ENCODE assay signal across 12 cellular contexts in genomic region chr17:40061532-40062038, GRCh38. TPM values are rescaled to one million over a fixed set of nuclear protein-coding genes. Genes with fewer than 3 reads are reported as not detected.
DNase-seq lines count a peak whose midpoint lies in the region; ATAC-seq and TF ChIP-seq lines count a peak whose summit lies in the region.
"Had no signal": no experiment of that assay in that cellular context is flagged by ENCODE, and none has a peak within 500 bp of the region (broad histone marks: within the 10 kb centered on the region; RNA-seq: fewer than 3 reads in every experiment).

No MANE protein-coding gene starts in this region.

- no peaks in the 10 kb centered on the region for H3K9me2 ChIP-seq in PC-9 (ENCODE audit: insufficient read depth)

- no peak overlapping the region for H2AFZ ChIP-seq in PC-9

- peak overlapping the region; percentile 13 for H3K4me3 ChIP-seq in NT2/D1 (ENCODE audit: insufficient read length, low read depth)
- no peak overlapping the region for H3K4me3 ChIP-seq in PC-9
- H3K4me3 ChIP-seq in upper lobe of right lung, result no peak overlapping the region

- TF ChIP-seq CTCF in Calu3 (IDR thresholded peaks at IDR 0.05; ENCODE audit: unreplicated experiment) (no peak), osteocyte (IDR thresholded peaks at IDR 0.05) (no peak), PC-9 (conservative IDR thresholded peaks at IDR 0.05) (no peak), upper lobe of right lung (IDR thresholded peaks at IDR 0.05) (no peak)

- H3K27me3 ChIP-seq in NT2/D1 (ENCODE audit: insufficient read depth, insufficient read length) (peaks cover 7% of the 10 kb centered on the region), PC-9 (ENCODE audit: insufficient read depth, low read depth) (peaks cover 13% of the 10 kb centered on the region; the same call in 1 of the 2 replicates), upper lobe of right lung (no peaks in the 10 kb centered on the region)

- H3K36me3 ChIP-seq in NT2/D1 (ENCODE audit: insufficient read depth, insufficient read length, low read length), result no peaks in the 10 kb centered on the region
- no peaks in the 10 kb centered on the region for H3K36me3 ChIP-seq in PC-9 (ENCODE audit: low read depth)
- no peaks in the 10 kb centered on the region for H3K36me3 ChIP-seq in upper lobe of right lung

- no peak for ATAC-seq in upper lobe of right lung

- intact Hi-C loops in Calu3 (cut with micrococcal nuclease; ENCODE audit: unreplicated experiment), result no loop called here
- intact Hi-C loops in PC-9 (cut with micrococcal nuclease; ENCODE audit: unreplicated experiment), result loop anchor here (5.0 kb wide), 1 partner anchor 51 kb away; no protein-coding TSS in a partner anchor
- intact Hi-C loops in upper lobe of right lung (cut with DNase I), result no loop called here

- H3K27ac ChIP-seq in PC-9 (no peak overlapping the region), upper lobe of right lung (no peak overlapping the region)

- H3K4me3 Mint-ChIP-seq in Calu3 (ENCODE audit: low read depth, unreplicated experiment) (peak overlapping the region; percentile 54), osteocyte (ENCODE audit: unreplicated experiment) (peak overlapping the region; percentile 74)

- peaks cover 27% of the 10 kb centered on the region for H3K4me1 ChIP-seq in NT2/D1 (ENCODE audit: insufficient read depth, insufficient read length)
- peaks cover 24% of the 10 kb centered on the region; the same call in 1 of the 2 replicates for H3K4me1 ChIP-seq in PC-9 (replicated peaks; ENCODE audit: insufficient read depth)
- H3K4me1 ChIP-seq in upper lobe of right lung, result peaks cover 28% of the 10 kb centered on the region

- H3K9me3 ChIP-seq in NT2/D1 (ENCODE audit: insufficient read depth, low read length) (no peaks in the 10 kb centered on the region), PC-9 (ENCODE audit: insufficient read depth, low read depth) (no peaks in the 10 kb centered on the region), upper lobe of right lung (no peaks in the 10 kb centered on the region)

- H4K20me1 ChIP-seq in PC-9 (ENCODE audit: insufficient read depth), result no peaks in the 10 kb centered on the region

- H3K79me2 ChIP-seq in PC-9 (ENCODE audit: low read depth), result no peaks in the 10 kb centered on the region

- peaks cover 47% of the 10 kb centered on the region for H3K4me1 Mint-ChIP-seq in Calu3 (ENCODE audit: low read depth, unreplicated experiment)
- H3K4me1 Mint-ChIP-seq in osteocyte (ENCODE audit: unreplicated experiment), result peaks cover 43% of the 10 kb centered on the region

- H3K27ac Mint-ChIP-seq in Calu3 (ENCODE audit: unreplicated experiment), result peak overlapping the region; percentile 27
- no peak overlapping the region for H3K27ac Mint-ChIP-seq in osteocyte (ENCODE audit: unreplicated experiment)

- H3K27me3 Mint-ChIP-seq in Calu3 (ENCODE audit: unreplicated experiment) (peaks cover 61% of the 10 kb centered on the region), osteocyte (ENCODE audit: unreplicated experiment) (no peaks in the 10 kb centered on the region)

- H3K36me3 Mint-ChIP-seq in Calu3 (ENCODE audit: insufficient read depth, unreplicated experiment), result peaks cover 40% of the 10 kb centered on the region
- no peaks in the 10 kb centered on the region for H3K36me3 Mint-ChIP-seq in osteocyte (ENCODE audit: unreplicated experiment)

- no peak overlapping the region for H3K4me2 ChIP-seq in PC-9

- H3K9me3 Mint-ChIP-seq in Calu3 (ENCODE audit: low read depth, unreplicated experiment), result no peaks in the 10 kb centered on the region
- H3K9me3 Mint-ChIP-seq in osteocyte (ENCODE audit: unreplicated experiment), result no peaks in the 10 kb centered on the region

- BruUV-seq in Calu3 (replicated peaks; lab: Mats Ljungman, UMichigan), result no TSS peak
- no TSS peak for BruUV-seq in PC-9 (replicated peaks; lab: Mats Ljungman, UMichigan)

- CTCF ChIA-PET in Calu3 (lab: Charles Lee), result interaction anchor here (0.6 to 37.1 kb wide), 9 partner anchors 8 to 61 kb away, joined by 3 to 1006 read pairs (median 81); partner anchors contain the start of genes CSF3, MED24, NR1D1 and THRA
- CTCF ChIA-PET in PC-9 (lab: Charles Lee), result no interaction called here

- no peak overlapping the region for H3K9ac ChIP-seq in NT2/D1 (ENCODE audit: insufficient read length, low read depth)

- DNase-seq in Calu3 (no peak), NT2/D1 (ENCODE audit: low read depth, low spot score) (no peak), ecto neural progenitor cell (ENCODE audit: low spot score) (peak; percentile 54), osteocyte (ENCODE audit: extremely low spot score, unreplicated experiment) (no peak), AML-193 (lab: John Stamatoyannopoulos, UW) (no peak), NCI-H2107 treated with DMSO at 0.1 percent for 48 hours (lab: John Stamatoyannopoulos, UW; ENCODE audit: unreplicated experiment) (no peak), PC-9 (no peak), upper lobe of right lung (no peak)
- DNase-seq: activated CD8-positive, alpha-beta memory T cell treated with anti-CD3 and anti-CD28 coated beads for 24 hours; EL; NCI-H2081 treated with DMSO at 0.1 percent for 48 hours; SHP77 treated with DMSO at 0.1 percent for 48 hours had no signal

- H3F3A ChIP-seq in PC-9 (ENCODE audit: insufficient read depth, low read depth), result peaks cover 8% of the 10 kb centered on the region; the same call in 1 of the 2 replicates

- POLR2A ChIA-PET in PC-9 (lab: Charles Lee; ENCODE audit: unreplicated experiment), result no interaction called here

RNA-seq across cellular contexts. Expression of gene THRA, which starts 1.2 kb away (rescaled TPM):
- total RNA-seq in Calu3 (2022) (107 and 133 TPM in 2 replicates), osteocyte (44.6 and 46.3 TPM in 2 replicates), PC-9 (2021) (11.4 and 13.9 TPM in 2 replicates), upper lobe of right lung (55.6 TPM)

RNA-seq across cellular contexts. Expression of gene MED24, which starts 7.4 kb away (rescaled TPM):
- total RNA-seq in Calu3 (2022) (679 and 725 TPM in 2 replicates), osteocyte (74.5 and 96.2 TPM in 2 replicates), PC-9 (2021) (67.1 and 67.2 TPM in 2 replicates), upper lobe of right lung (81.3 TPM)

RNA-seq across cellular contexts. Expression of gene NR1D1, which starts 38.8 kb away (rescaled TPM):
- 35.0 and 36.4 TPM in 2 replicates for total RNA-seq in Calu3 (2022)
- total RNA-seq in osteocyte, result 6.1 and 6.9 TPM in 2 replicates
- 9.3 and 10.7 TPM in 2 replicates for total RNA-seq in PC-9 (2021)
- total RNA-seq in upper lobe of right lung, result 24.9 TPM

RNA-seq across cellular contexts. Expression of gene CSF3, which starts 46.3 kb away (rescaled TPM):
- total RNA-seq in Calu3 (2022) (0.38 TPM in 1 of 2 replicates, not detected in the other), osteocyte (not detected in 2 replicates), PC-9 (2021) (not detected in 2 replicates), upper lobe of right lung (1.2 TPM)
